8 cellular contexts compared by ENCODE assay signal in genomic region chr2:636649-637405, GRCh38. TPM values are rescaled to one million over a fixed set of nuclear protein-coding genes. Genes with fewer than 3 reads are reported as not detected.
DNase-seq lines count a peak whose midpoint lies in the region; ATAC-seq and TF ChIP-seq lines count a peak whose summit lies in the region.

No MANE protein-coding gene starts in this region.

- H3K27me3 ChIP-seq in Karpas-422 (ENCODE audit: low read length) (no peaks in the 10 kb centered on the region), brain microvascular endothelial cell (replicated peaks) (no peaks in the 10 kb centered on the region)

- H3K27ac Mint-ChIP-seq in T-helper 17 cell = no peak overlapping the region

- H3K27me3 Mint-ChIP-seq in T-helper 17 cell = peaks cover 12% of the 10 kb centered on the region

- ATAC-seq in GM18870 (IDR thresholded peaks at IDR 0.05; ENCODE audit: unreplicated experiment) (peak; percentile 47), T-helper 17 cell (peak; percentile 73), HG03378 (IDR thresholded peaks at IDR 0.05; ENCODE audit: unreplicated experiment) (no peak)

- TF ChIP-seq CTCF in AG09319 (IDR thresholded peaks at IDR 0.05; ENCODE audit: low read depth, low read length) = peak; percentile 82
- peak; percentile 85 for TF ChIP-seq CTCF in brain microvascular endothelial cell (IDR thresholded peaks at IDR 0.05; ENCODE audit: low read depth, low read length, missing control alignments)

- no peaks in the 10 kb centered on the region for H3K79me2 ChIP-seq in Karpas-422 (ENCODE audit: low read length)

- DNase-seq in AG09319 (ENCODE audit: extremely low read depth, low read depth) = peak; percentile 31
- peak; percentile 74 for DNase-seq in Karpas-422
- DNase-seq in T-helper 17 cell = peak; percentile 23 to 34 (median 33)
- peak; percentile 58 for DNase-seq in brain microvascular endothelial cell
- peak; percentile 87 for DNase-seq in iPS-NIHi11 (ENCODE audit: low spot score)

- H3K27ac ChIP-seq in Karpas-422 (ENCODE audit: low read length) (no peak overlapping the region), brain microvascular endothelial cell (no peak overlapping the region), skin epidermis (peak overlapping the region in 4 of 21 experiments; percentile 0 to 57 (median 37))

- H3K36me3 ChIP-seq in Karpas-422 (ENCODE audit: insufficient read depth, low read length) = no peaks in the 10 kb centered on the region
- no peaks in the 10 kb centered on the region for H3K36me3 ChIP-seq in brain microvascular endothelial cell (replicated peaks)

- in situ Hi-C loops in brain microvascular endothelial cell (cut with HindIII; ENCODE audit: low pct_ligation_motif_present, low sequenced_read_pairs) = no loop called here

- no peak overlapping the region for H3K4me3 ChIP-seq in Karpas-422 (ENCODE audit: low read length)
- no peak overlapping the region for H3K4me3 ChIP-seq in brain microvascular endothelial cell (ENCODE audit: low read depth, low read length)
- peak overlapping the region; percentile 14 to 35 (median 18) for H3K4me3 ChIP-seq in skin epidermis

- no peak overlapping the region for H3K9ac ChIP-seq in Karpas-422 (ENCODE audit: low read length)

- peaks cover 9% of the 10 kb centered on the region for H3K4me1 Mint-ChIP-seq in T-helper 17 cell

- peak overlapping the region; percentile 85 for H3K4me3 Mint-ChIP-seq in T-helper 17 cell

- no peak overlapping the region for H2AFZ ChIP-seq in Karpas-422 (ENCODE audit: low read length)

- H3K9me3 ChIP-seq in Karpas-422 (ENCODE audit: low read length) (no peaks in the 10 kb centered on the region), T-helper 17 cell (ENCODE audit: control insufficient read depth, low read length, poor library complexity, severe bottlenecking) (no peaks in the 10 kb centered on the region)

- peaks cover 25% of the 10 kb centered on the region for H3K4me1 ChIP-seq in Karpas-422 (ENCODE audit: low read length)

- H3K9me2 ChIP-seq in Karpas-422 (replicated peaks; ENCODE audit: insufficient read depth, low read length) = no peaks in the 10 kb centered on the region

- no peaks in the 10 kb centered on the region for H3K36me3 Mint-ChIP-seq in T-helper 17 cell (ENCODE audit: low read depth)

- H3K4me2 ChIP-seq in Karpas-422 (ENCODE audit: low read depth, low read length, poor library complexity, severe bottlenecking) = no peak overlapping the region

- no peaks in the 10 kb centered on the region for H4K20me1 ChIP-seq in Karpas-422 (ENCODE audit: insufficient read depth, low read depth, low read length)

RNA-seq across cellular contexts. Expression of gene TMEM18, which starts 40.4 kb away (rescaled TPM):
- 46.1 and 48.6 TPM in 2 replicates for total RNA-seq in Karpas-422 (2014; rRNA removed; shearing (Covaris generic); ENCODE audit: low replicate concordance)
- 10 to 100 TPM; 29.3 to 34.3 TPM for total RNA-seq in T-helper 17 cell

Comparison
In these comparisons a context has a peak if more than half of its experiments do, and no peak if none do; other contexts are left out.
1. DNase-seq: peak in every context shown above with its lines; median percentile 87 in iPS-NIHi11; 74 in Karpas-422; 58 in brain microvascular endothelial cell; 33 in T-helper 17 cell; 31 in AG09319.
2. H3K4me3 ChIP-seq: peak in skin epidermis (7 of 7); none in Karpas-422 (single experiment) and brain microvascular endothelial cell (single experiment).